In the genomic region with DNA sequence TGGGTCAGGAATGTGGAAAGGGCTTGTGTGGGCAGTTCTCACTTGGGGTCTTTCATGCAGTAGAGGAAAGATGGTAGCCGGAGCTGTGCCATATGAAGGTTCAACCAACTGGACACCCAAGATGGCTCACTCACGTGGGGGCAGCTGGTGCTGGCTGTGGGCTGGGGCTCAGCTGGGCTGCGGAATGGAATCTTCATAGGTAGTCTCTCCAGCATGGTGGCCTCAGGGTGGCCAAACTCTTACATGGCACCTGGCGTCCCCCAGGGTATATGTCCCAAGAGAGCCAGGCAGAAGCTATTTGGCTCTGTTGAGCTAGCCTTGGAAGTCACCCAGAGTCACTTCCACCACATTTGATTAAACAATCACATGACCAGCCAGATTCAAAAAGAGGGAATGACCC, we compare ENCODE assay signal across 27 cellular contexts.
DNase-seq lines count a peak whose midpoint lies in the region; ATAC-seq, FAIRE-seq and TF ChIP-seq lines count a peak whose summit lies in the region.
"Had no signal": no experiment of that assay in that cellular context is flagged by ENCODE, and none has a peak within 500 bp of the region (broad histone marks: within the 10 kb centered on the region; RNA-seq: fewer than 3 reads in every experiment).

No MANE protein-coding gene starts in this region.

- no TSS peak for BruUV-seq in K562 (replicated peaks; lab: Mats Ljungman, UMichigan)

- no peak for FAIRE-seq in K562 (lab: Jason Lieb, UNC)
- FAIRE-seq: A204.1, GM12891, GM18507 had no signal

- TF ChIP-seq RAD21 in K562 (CRISPR knock-in tag; conservative IDR thresholded peaks at IDR 0.05 in 1 of 2, IDR thresholded peaks at IDR 0.05 in 1 of 2): no peak

- H3K9me3 Mint-ChIP-seq in endodermal cell (peaks cover 3% of the 10 kb centered on the region), osteocyte (ENCODE audit: unreplicated experiment) (no peaks in the 10 kb centered on the region)
- no peaks in the 10 kb centered on the region for H3K9me3 Mint-ChIP-seq in activated T-helper 2 cell treated with anti-CD3 and anti-CD28 coated beads, Interferon-gamma antibody, Interleukin-2, Interleukin-4, amounts not matched to agents 10 μg/mL and 5 μg/mL and 100 μg/mL, durations not matched to agents 14 hours and 24 hours and 36 hours
- H3K9me3 Mint-ChIP-seq: CD4-positive, alpha-beta memory T cell; CD4-positive, CD25-positive, alpha-beta regulatory T cell had no signal

- H3K9me1 ChIP-seq in K562 (ENCODE audit: control insufficient read depth, insufficient read depth, low read length): no peaks in the 10 kb centered on the region

- H3K27me3 Mint-ChIP-seq in endodermal cell (ENCODE audit: insufficient read depth) (no peaks in the 10 kb centered on the region), osteocyte (ENCODE audit: unreplicated experiment) (no peaks in the 10 kb centered on the region)
- H3K27me3 Mint-ChIP-seq in activated T-helper 2 cell treated with anti-CD3 and anti-CD28 coated beads, Interferon-gamma antibody, Interleukin-2, Interleukin-4, amounts not matched to agents 10 μg/mL and 5 μg/mL and 100 μg/mL, durations not matched to agents 14 hours and 24 hours and 36 hours (ENCODE audit: low read depth): no peaks in the 10 kb centered on the region
- H3K27me3 Mint-ChIP-seq: CD4-positive, alpha-beta memory T cell; CD4-positive, CD25-positive, alpha-beta regulatory T cell; CD8-positive, alpha-beta memory T cell had no signal

- H3K9ac ChIP-seq in K562 (ENCODE audit: insufficient read depth in 1 of 2, low read depth in 2 of 2, low read length in 2 of 2) (no peak overlapping the region), endodermal cell (ENCODE audit: extremely low read depth, low read length, poor library complexity, severe bottlenecking) (no peak overlapping the region)
- H3K9ac ChIP-seq: BLaER1 had no signal

- H3K36me3 ChIP-seq in K562 (ENCODE audit: control insufficient read depth, insufficient read depth, low read length) (no peaks in the 10 kb centered on the region), endodermal cell (ENCODE audit: control insufficient read depth, insufficient read depth, low read length) (no peaks in the 10 kb centered on the region), sigmoid colon (no peaks in the 10 kb centered on the region)
- H3K36me3 ChIP-seq: BE2C, BLaER1 had no signal

- POLR2A ChIA-PET in K562 (lab: Yijun Ruan, JAX): no interaction called here

- H3K36me3 Mint-ChIP-seq in endodermal cell (ENCODE audit: low read depth) (no peaks in the 10 kb centered on the region), osteocyte (ENCODE audit: unreplicated experiment) (no peaks in the 10 kb centered on the region)
- no peaks in the 10 kb centered on the region for H3K36me3 Mint-ChIP-seq in activated T-helper 2 cell treated with anti-CD3 and anti-CD28 coated beads, Interferon-gamma antibody, Interleukin-2, Interleukin-4, amounts not matched to agents 10 μg/mL and 5 μg/mL and 100 μg/mL, durations not matched to agents 14 hours and 24 hours and 36 hours (ENCODE audit: low read depth)
- H3K36me3 Mint-ChIP-seq: CD14-positive monocyte; CD4-positive, alpha-beta memory T cell; CD4-positive, CD25-positive, alpha-beta regulatory T cell; CD8-positive, alpha-beta memory T cell had no signal

- TF ChIP-seq CTCF in K562 (IDR thresholded peaks at IDR 0.05 in 2 of 3, conservative IDR thresholded peaks at IDR 0.05 in 1 of 3; ENCODE audit: insufficient read depth in 2 of 3, low read depth in 1 of 3, low read length in 3 of 3): no peak
- TF ChIP-seq CTCF in endodermal cell (conservative IDR thresholded peaks at IDR 0.05): no peak
- no peak for TF ChIP-seq CTCF in osteocyte (IDR thresholded peaks at IDR 0.05)
- no peak for TF ChIP-seq CTCF in sigmoid colon (IDR thresholded peaks at IDR 0.05)

- intact Hi-C loops in K562 (cut with micrococcal nuclease): no loop called here
- intact Hi-C loops in sigmoid colon (cut with DNase I): no loop called here
- intact Hi-C loops in Right ventricle myocardium inferior (cut with DNase I): no loop called here
- intact Hi-C loops in activated T-helper 2 cell treated with anti-CD3 and anti-CD28 coated beads, Interferon-gamma antibody, Interleukin-2, Interleukin-4, amounts not matched to agents 10 μg/mL and 5 μg/mL and 100 μg/mL, durations not matched to agents 14 hours and 24 hours and 36 hours (cut with micrococcal nuclease): no loop called here

- TF ChIP-seq EP300 in K562 (IDR thresholded peaks at IDR 0.05; ENCODE audit: low read length): no peak
- no peak for TF ChIP-seq EP300 in sigmoid colon (IDR thresholded peaks at IDR 0.05)

- H4K20me1 ChIP-seq in K562 (replicated peaks; ENCODE audit: control insufficient read depth, insufficient read depth, low read length): no peaks in the 10 kb centered on the region; the same call in 1 of the 2 replicates
- H4K20me1 ChIP-seq: BLaER1 had no signal

- H3K4me1 ChIP-seq in K562 (replicated peaks in 1 of 2; ENCODE audit: control insufficient read depth in 2 of 2, insufficient read depth in 2 of 2, low read length in 2 of 2) (no peaks in the 10 kb centered on the region), endodermal cell (ENCODE audit: control insufficient read depth, insufficient read depth, low read length) (no peaks in the 10 kb centered on the region), sigmoid colon (no peaks in the 10 kb centered on the region)
- H3K4me1 ChIP-seq: BE2C, BLaER1 had no signal

- H3K27me3 ChIP-seq in K562 (ENCODE audit: control insufficient read depth in 2 of 2, insufficient read depth in 2 of 2, low read length in 2 of 2): no peaks in the 10 kb centered on the region
- no peaks in the 10 kb centered on the region for H3K27me3 ChIP-seq in endodermal cell (ENCODE audit: control insufficient read depth, insufficient read depth, low read length, poor library complexity, severe bottlenecking)
- H3K27me3 ChIP-seq in sigmoid colon: no peaks in the 10 kb centered on the region
- H3K27me3 ChIP-seq: BE2C, BLaER1 had no signal

- CTCF ChIA-PET in K562 (lab: Yijun Ruan, JAX; ENCODE audit: low intra/inter-chr PET ratio): no interaction called here

- H3K4me3 ChIP-seq in K562 (no peak overlapping the region), endodermal cell (ENCODE audit: low read length) (no peak overlapping the region), sigmoid colon (no peak overlapping the region)
- H3K4me3 ChIP-seq: BLaER1 had no signal

- in situ Hi-C loops in K562 (cut with MboI): no loop called here

- no peaks in the 10 kb centered on the region for H3K79me2 ChIP-seq in K562 (ENCODE audit: control insufficient read depth, insufficient read depth, low read length)

- H3K4me2 ChIP-seq in K562 (ENCODE audit: insufficient read depth, low read length): no peak overlapping the region
- H3K4me2 ChIP-seq: BLaER1 had no signal

- H2AFZ ChIP-seq in K562 (ENCODE audit: low read depth, low read length): no peak overlapping the region

- H3K4me3 Mint-ChIP-seq in endodermal cell: no peak overlapping the region
- H3K4me3 Mint-ChIP-seq in osteocyte (ENCODE audit: unreplicated experiment): no peak overlapping the region
- no peak overlapping the region for H3K4me3 Mint-ChIP-seq in activated T-helper 2 cell treated with anti-CD3 and anti-CD28 coated beads, Interferon-gamma antibody, Interleukin-2, Interleukin-4, amounts not matched to agents 10 μg/mL and 5 μg/mL and 100 μg/mL, durations not matched to agents 14 hours and 24 hours and 36 hours (ENCODE audit: low read depth)
- H3K4me3 Mint-ChIP-seq: CD14-positive monocyte; CD4-positive, alpha-beta memory T cell; CD4-positive, CD25-positive, alpha-beta regulatory T cell; CD8-positive, alpha-beta memory T cell had no signal

- H3K27ac Mint-ChIP-seq in endodermal cell (no peak overlapping the region), osteocyte (ENCODE audit: unreplicated experiment) (no peak overlapping the region)
- H3K27ac Mint-ChIP-seq in activated T-helper 2 cell treated with anti-CD3 and anti-CD28 coated beads, Interferon-gamma antibody, Interleukin-2, Interleukin-4, amounts not matched to agents 10 μg/mL and 5 μg/mL and 100 μg/mL, durations not matched to agents 14 hours and 24 hours and 36 hours: no peak overlapping the region
- H3K27ac Mint-ChIP-seq: CD14-positive monocyte; CD4-positive, alpha-beta memory T cell; CD4-positive, CD25-positive, alpha-beta regulatory T cell had no signal

- WGBS in K562 (ENCODE audit: insufficient coverage, low coverage, missing lambda C conversion rate): 0% methylated on average over 4 of the region's 4 CpGs
- WGBS in endodermal cell (ENCODE audit: insufficient coverage in 1 of 2, insufficient read length in 1 of 2), 2 experiments: 83 to 95% methylated on average over 4 of the region's 4 CpGs
- WGBS in sigmoid colon, 2 donors: 93 to 94% methylated on average over 4 of the region's 4 CpGs

- H3K27ac ChIP-seq in K562 (ENCODE audit: extremely low read depth, low read depth, low read length) (no peak overlapping the region), endodermal cell (ENCODE audit: low read depth, low read length) (no peak overlapping the region), sigmoid colon (no peak overlapping the region)
- H3K27ac ChIP-seq: BLaER1 had no signal

- H3K9me3 ChIP-seq in K562 (replicated peaks; ENCODE audit: control insufficient read depth, insufficient read depth, low read depth, low read length) (no peaks in the 10 kb centered on the region), endodermal cell (ENCODE audit: control insufficient read depth, low read length) (no peaks in the 10 kb centered on the region), sigmoid colon (no peaks in the 10 kb centered on the region)
- H3K9me3 ChIP-seq: BE2C, BLaER1 had no signal

- DNase-seq in K562 (ENCODE audit: extremely low read depth in 1 of 4, low spot score in 3 of 4) (no peak), endodermal cell (peak; percentile 20), osteocyte (ENCODE audit: extremely low spot score, unreplicated experiment) (peak; percentile 75), sigmoid colon (peak; percentile 48), Right ventricle myocardium inferior (ENCODE audit: missing footprints) (no peak), GM19238 (ENCODE audit: insufficient read length, low spot score) (no peak)
- DNase-seq in activated T-helper 2 cell treated with anti-CD3 and anti-CD28 coated beads, Interferon-gamma antibody, Interleukin-2, Interleukin-4, amounts not matched to agents 10 μg/mL and 5 μg/mL and 100 μg/mL, durations not matched to agents 14 hours and 24 hours and 36 hours (ENCODE audit: low spot score): no peak
- DNase-seq: 8988T; BE2C; C1 segment of cervical spinal cord; CD4-positive, alpha-beta memory T cell; CD4-positive, CD25-positive, alpha-beta regulatory T cell; CD8-positive, alpha-beta memory T cell; COR-L47; DMS 273 treated with DMSO at 0.1 percent for 48 hours; DMS153; DMS53; DMS79; DND-41; EL; GDM1 had no signal

- TF ChIP-seq POLR2A in K562 (conservative IDR thresholded peaks at IDR 0.05) (no peak), sigmoid colon (IDR thresholded peaks at IDR 0.05) (no peak)

- no peak for ATAC-seq in K562
- ATAC-seq in Right ventricle myocardium inferior: no peak
- no peak for ATAC-seq in GM18861 (IDR thresholded peaks at IDR 0.05; ENCODE audit: unreplicated experiment)

- H3K4me1 Mint-ChIP-seq in endodermal cell (peaks cover 3% of the 10 kb centered on the region), osteocyte (ENCODE audit: unreplicated experiment) (no peaks in the 10 kb centered on the region)
- H3K4me1 Mint-ChIP-seq in activated T-helper 2 cell treated with anti-CD3 and anti-CD28 coated beads, Interferon-gamma antibody, Interleukin-2, Interleukin-4, amounts not matched to agents 10 μg/mL and 5 μg/mL and 100 μg/mL, durations not matched to agents 14 hours and 24 hours and 36 hours (ENCODE audit: low read depth): no peaks in the 10 kb centered on the region
- H3K4me1 Mint-ChIP-seq: CD14-positive monocyte; CD4-positive, alpha-beta memory T cell; CD4-positive, CD25-positive, alpha-beta regulatory T cell; CD8-positive, alpha-beta memory T cell had no signal

Comparison
In these comparisons a context has a peak if more than half of its experiments do, and no peak if none do; other contexts are left out.
1. DNase-seq: peak in endodermal cell (single experiment), osteocyte (single experiment) and sigmoid colon (single experiment); none in K562 (0 of 4), Right ventricle myocardium inferior (single experiment), activated T-helper 2 cell treated with anti-CD3 and anti-CD28 coated beads, Interferon-gamma antibody, Interleukin-2, Interleukin-4, amounts not matched to agents 10 μg/mL and 5 μg/mL and 100 μg/mL, durations not matched to agents 14 hours and 24 hours and 36 hours (single experiment) and GM19238 (single experiment).